ENCODE assay signal across 30 cellular contexts in genomic region chr4:88064410-88064809, GRCh38.
"Had no signal": no experiment of that assay in that cellular context is flagged by ENCODE, and none has a peak within 500 bp of the region (broad histone marks: within the 10 kb centered on the region; RNA-seq: fewer than 3 reads in every experiment).

No MANE protein-coding gene starts in this region.

- DNase-seq: activated CD4-positive, alpha-beta memory T cell treated with anti-CD3 and anti-CD28 coated beads, Interleukin-2, amount 10 ng/mL, durations not matched to agents 7 days and 5 days; activated CD4-positive, alpha-beta T cell treated with anti-CD3 and anti-CD28 coated beads for 36 hours; activated CD4-positive, alpha-beta T cell treated with anti-CD3 and anti-CD28 coated beads, Interleukin-2, amount 10 ng/mL, durations not matched to agents 7 days and 5 days; activated CD4-positive, alpha-beta T cell treated with anti-CD3 and anti-CD28 coated beads, Interleukin-2, amount 50 U/mL, for 4 hours; activated CD4-positive, CD25-positive, alpha-beta regulatory T cell; activated CD4-positive, CD25-positive, alpha-beta regulatory T cell treated with anti-CD3 and anti-CD28 coated beads, Interleukin-2, amount 50 U/mL, for 72 hours; activated CD8-positive, alpha-beta memory T cell treated with anti-CD3 and anti-CD28 coated beads, Interleukin-2, amount 50 U/mL, for 48 hours; activated gamma-delta T cell; activated naive CD4-positive, alpha-beta T cell; activated naive CD4-positive, alpha-beta T cell treated with anti-CD3 and anti-CD28 coated beads, Interleukin-2, amount 10 ng/mL, durations not matched to agents 7 days and 5 days; activated naive CD8-positive, alpha-beta T cell treated with anti-CD3 and anti-CD28 coated beads, Interleukin-2, amount 10 ng/mL, durations not matched to agents 7 days and 5 days; activated T-cell treated with anti-CD3 and anti-CD28 coated beads for 4 hours; activated T-cell treated with anti-CD3 and anti-CD28 coated beads, Interleukin-2, amount 50 U/mL, for 24 hours; activated T-cell treated with anti-CD3 and anti-CD28 coated beads, Interleukin-2, amount 50 U/mL, for 72 hours; central memory CD4-positive, alpha-beta T cell; cerebellar nuclear complex; dorsolateral prefrontal cortex; effector memory CD4-positive, alpha-beta T cell; esophagus squamous epithelium; foreskin melanocyte; T-helper 2 cell had no signal

- H3K4me1 ChIP-seq: ascending aorta, breast epithelium had no signal

- H3K27me3 ChIP-seq: ascending aorta, breast epithelium, cardiac muscle cell, dorsolateral prefrontal cortex, esophagus squamous epithelium, gastroesophageal sphincter had no signal

- H3K4me3 ChIP-seq: ascending aorta, breast epithelium, cardiac muscle cell, coronary artery, dorsolateral prefrontal cortex, esophagus squamous epithelium, gastroesophageal sphincter had no signal

- ATAC-seq: activated CD4-positive, alpha-beta T cell treated with anti-CD3 and anti-CD28 coated beads for 36 hours; activated naive CD4-positive, alpha-beta T cell treated with anti-CD3 and anti-CD28 coated beads, Interleukin-2, amount 50 U/mL, for 72 hours; activated T-cell treated with anti-CD3 and anti-CD28 coated beads, Interleukin-2, amount 50 U/mL, for 72 hours; gastroesophageal sphincter had no signal

- H3K27ac Mint-ChIP-seq: activated CD4-positive, alpha-beta memory T cell treated with anti-CD3 and anti-CD28 coated beads, Interleukin-2, amount 10 ng/mL, durations not matched to agents 7 days and 5 days; activated CD4-positive, alpha-beta T cell treated with anti-CD3 and anti-CD28 coated beads for 36 hours; activated CD4-positive, alpha-beta T cell treated with anti-CD3 and anti-CD28 coated beads, Interleukin-2, amount 10 ng/mL, durations not matched to agents 7 days and 5 days; activated naive CD4-positive, alpha-beta T cell treated with anti-CD3 and anti-CD28 coated beads, Interleukin-2, amount 10 ng/mL, durations not matched to agents 7 days and 5 days; activated naive CD4-positive, alpha-beta T cell treated with anti-CD3 and anti-CD28 coated beads, Interleukin-2, amount 50 U/mL, for 72 hours; activated naive CD8-positive, alpha-beta T cell treated with anti-CD3 and anti-CD28 coated beads, Interleukin-2, amount 10 ng/mL, durations not matched to agents 7 days and 5 days; activated T-cell treated with anti-CD3 and anti-CD28 coated beads, Interleukin-2, amount 50 U/mL, for 24 hours; activated T-cell treated with anti-CD3 and anti-CD28 coated beads, Interleukin-2, amount 50 U/mL, for 72 hours; brain; dendritic cell treated with granulocyte-macrophage colony-stimulating factor and Interleukin-4, amounts not matched to agents 40 ng/mL and 50 ng/mL, for 4 days had no signal

- H3K4me1 Mint-ChIP-seq: activated CD4-positive, alpha-beta memory T cell treated with anti-CD3 and anti-CD28 coated beads, Interleukin-2, amount 10 ng/mL, durations not matched to agents 7 days and 5 days; activated CD4-positive, alpha-beta T cell treated with anti-CD3 and anti-CD28 coated beads for 36 hours; activated CD4-positive, alpha-beta T cell treated with anti-CD3 and anti-CD28 coated beads, Interleukin-2, amount 10 ng/mL, durations not matched to agents 7 days and 5 days; activated naive CD4-positive, alpha-beta T cell treated with anti-CD3 and anti-CD28 coated beads, Interleukin-2, amount 10 ng/mL, durations not matched to agents 7 days and 5 days; brain had no signal

- H3K27ac ChIP-seq: ascending aorta, breast epithelium, cardiac muscle cell, coronary artery, dorsolateral prefrontal cortex, epithelial cell of prostate, gastroesophageal sphincter had no signal

- H3K27me3 Mint-ChIP-seq: activated CD4-positive, alpha-beta memory T cell treated with anti-CD3 and anti-CD28 coated beads, Interleukin-2, amount 10 ng/mL, durations not matched to agents 7 days and 5 days; activated CD4-positive, alpha-beta T cell treated with anti-CD3 and anti-CD28 coated beads for 36 hours; activated CD4-positive, alpha-beta T cell treated with anti-CD3 and anti-CD28 coated beads, Interleukin-2, amount 10 ng/mL, durations not matched to agents 7 days and 5 days; activated naive CD4-positive, alpha-beta T cell treated with anti-CD3 and anti-CD28 coated beads, Interleukin-2, amount 10 ng/mL, durations not matched to agents 7 days and 5 days; activated naive CD8-positive, alpha-beta T cell treated with anti-CD3 and anti-CD28 coated beads, Interleukin-2, amount 10 ng/mL, durations not matched to agents 7 days and 5 days; activated T-cell treated with anti-CD3 and anti-CD28 coated beads, Interleukin-2, amount 50 U/mL, for 24 hours; brain; dendritic cell treated with granulocyte-macrophage colony-stimulating factor and Interleukin-4, amounts not matched to agents 40 ng/mL and 50 ng/mL, for 4 days had no signal

- H3K9me3 Mint-ChIP-seq: activated naive CD4-positive, alpha-beta T cell treated with anti-CD3 and anti-CD28 coated beads, Interleukin-2, amount 50 U/mL, for 72 hours; activated T-cell treated with anti-CD3 and anti-CD28 coated beads, Interleukin-2, amount 50 U/mL, for 72 hours had no signal

- H3K4me3 Mint-ChIP-seq: activated CD4-positive, alpha-beta memory T cell treated with anti-CD3 and anti-CD28 coated beads, Interleukin-2, amount 10 ng/mL, durations not matched to agents 7 days and 5 days; activated CD4-positive, alpha-beta T cell treated with anti-CD3 and anti-CD28 coated beads for 36 hours; activated CD4-positive, alpha-beta T cell treated with anti-CD3 and anti-CD28 coated beads, Interleukin-2, amount 10 ng/mL, durations not matched to agents 7 days and 5 days; activated naive CD4-positive, alpha-beta T cell treated with anti-CD3 and anti-CD28 coated beads, Interleukin-2, amount 10 ng/mL, durations not matched to agents 7 days and 5 days; activated naive CD8-positive, alpha-beta T cell treated with anti-CD3 and anti-CD28 coated beads, Interleukin-2, amount 10 ng/mL, durations not matched to agents 7 days and 5 days; activated T-cell treated with anti-CD3 and anti-CD28 coated beads, Interleukin-2, amount 50 U/mL, for 24 hours; activated T-cell treated with anti-CD3 and anti-CD28 coated beads, Interleukin-2, amount 50 U/mL, for 72 hours; brain; dendritic cell treated with granulocyte-macrophage colony-stimulating factor and Interleukin-4, amounts not matched to agents 40 ng/mL and 50 ng/mL, for 4 days had no signal

- H3K9me3 ChIP-seq: ascending aorta, esophagus squamous epithelium had no signal
